18 cellular contexts compared by ENCODE assay signal in the genomic region with DNA sequence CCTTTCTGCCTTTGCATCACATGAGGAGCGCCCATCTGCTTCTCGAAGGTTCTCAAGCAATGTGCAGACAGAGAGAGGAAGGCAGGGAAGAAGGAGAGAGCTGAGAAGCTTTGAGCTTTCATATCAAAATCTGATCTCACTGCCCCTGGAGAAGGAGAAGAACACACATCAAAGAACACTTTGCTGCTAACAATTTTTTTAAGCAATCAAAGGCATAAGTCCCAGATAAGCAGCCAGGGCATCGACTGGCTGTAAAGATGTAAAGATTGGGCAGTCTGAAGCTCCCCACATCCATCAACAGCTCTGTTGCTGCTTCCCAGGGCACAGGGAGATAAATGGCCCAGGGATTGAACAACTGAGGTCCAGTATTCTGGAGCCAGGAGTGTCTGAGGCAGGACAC.
A peak's percentile ranks its signal among the peaks of the same experiment; 100 is the strongest.
DNase-seq lines count a peak whose midpoint lies in the region; ATAC-seq lines count a peak whose summit lies in the region.
"Had no signal": no experiment of that assay in that cellular context is flagged by ENCODE, and none has a peak within 500 bp of the region (broad histone marks: within the 10 kb centered on the region; RNA-seq: fewer than 3 reads in every experiment).

No MANE protein-coding gene starts in this region.

- no peaks in the 10 kb centered on the region for H3K9me3 ChIP-seq in BLaER1
- H3K9me3 ChIP-seq: A549, Caco-2, HAP-1 had no signal

- H3K4me2 ChIP-seq in BLaER1: peak overlapping the region; percentile 73
- H3K4me2 ChIP-seq: A549 had no signal

- H3K4me3 Mint-ChIP-seq in IgD-negative memory B cell (peak overlapping the region in 3 of 4 donors; percentile 18 to 73 (median 61)), naive B cell (peak overlapping the region in 7 of 8 donors; percentile 1 to 88 (median 70))
- no peak overlapping the region for H3K4me3 Mint-ChIP-seq in stimulated activated naive B cell treated with anti-CD40 and anti-IgM and Interleukin-4, amounts not matched to agents 10 μg/mL and 1 μg/mL and 100 μg/mL, for 72 hours

- H3K9ac ChIP-seq in BLaER1: peak overlapping the region; percentile 21; the same call in 1 of the 2 replicates

- H3K36me3 Mint-ChIP-seq in IgD-negative memory B cell: no peaks in the 10 kb centered on the region
- peaks cover 0 to 9% of the 10 kb centered on the region in 2 donors for H3K36me3 Mint-ChIP-seq in naive B cell
- peaks cover 2 to 3% of the 10 kb centered on the region in 2 donors for H3K36me3 Mint-ChIP-seq in stimulated activated naive B cell treated with anti-CD40 and anti-IgM and Interleukin-4, amounts not matched to agents 10 μg/mL and 1 μg/mL and 100 μg/mL, for 72 hours

- peak overlapping the region; percentile 54 to 88 (median 58) for H3K27ac Mint-ChIP-seq in IgD-negative memory B cell
- H3K27ac Mint-ChIP-seq in naive B cell: peak overlapping the region; percentile 28 to 90 (median 86)
- H3K27ac Mint-ChIP-seq in stimulated activated naive B cell treated with anti-CD40 and anti-IgM and Interleukin-4, amounts not matched to agents 10 μg/mL and 1 μg/mL and 100 μg/mL, for 72 hours: peak overlapping the region; percentile 74

- peaks cover 68% of the 10 kb centered on the region for H3K36me3 ChIP-seq in BLaER1
- H3K36me3 ChIP-seq: HAP-1 had no signal

- DNase-seq in naive B cell (no peak), germinal center (ENCODE audit: low spot score) (no peak), substantia nigra (lab: John Stamatoyannopoulos, UW) (no peak)
- no peak for DNase-seq in stimulated activated naive B cell treated with anti-CD40 and anti-IgM and Interleukin-4, amounts not matched to agents 10 μg/mL and 1 μg/mL and 100 μg/mL, for 72 hours
- DNase-seq: Caco-2; DMS153; IMR-90; Kasumi-1; NCI-H187; NCI-H69; NK-92 treated with Interleukin-12 subunit alpha and Interleukin-12 subunit beta, amount 100 ng/mL, for 24 hours; OCI-M1; SIG-M5 had no signal

- H3K4me3 ChIP-seq in BLaER1: no peak overlapping the region
- H3K4me3 ChIP-seq: A549, HAP-1 had no signal

- H3K9me3 Mint-ChIP-seq in IgD-negative memory B cell: peaks cover 0 to 2% (median 0%) of the 10 kb centered on the region in 3 donors
- peaks cover 0 to 8% (median 2%) of the 10 kb centered on the region in 7 donors for H3K9me3 Mint-ChIP-seq in naive B cell
- H3K9me3 Mint-ChIP-seq in stimulated activated naive B cell treated with anti-CD40 and anti-IgM and Interleukin-4, amounts not matched to agents 10 μg/mL and 1 μg/mL and 100 μg/mL, for 72 hours: peaks cover 3% of the 10 kb centered on the region in 2 donors

- no peak for ATAC-seq in naive B cell (ENCODE audit: low read depth in 2 of 2)
- ATAC-seq in stimulated activated naive B cell treated with anti-CD40 and anti-IgM and Interleukin-4, amounts not matched to agents 10 μg/mL and 1 μg/mL and 100 μg/mL, for 72 hours (replicated peaks): no peak
- no peak for ATAC-seq in GM18867 (IDR thresholded peaks at IDR 0.05; ENCODE audit: unreplicated experiment)
- ATAC-seq: A549 had no signal

- H3K4me1 Mint-ChIP-seq in IgD-negative memory B cell (peaks cover 27 to 39% (median 31%) of the 10 kb centered on the region in 3 donors), naive B cell (peaks cover 64 to 65% (median 65%) of the 10 kb centered on the region in 3 donors)
- H3K4me1 Mint-ChIP-seq in stimulated activated naive B cell treated with anti-CD40 and anti-IgM and Interleukin-4, amounts not matched to agents 10 μg/mL and 1 μg/mL and 100 μg/mL, for 72 hours: peaks cover 37 to 49% of the 10 kb centered on the region in 2 donors

- peaks cover 48% of the 10 kb centered on the region for H4K20me1 ChIP-seq in BLaER1

- H3K27me3 Mint-ChIP-seq in IgD-negative memory B cell (peaks cover 7% of the 10 kb centered on the region), naive B cell (peaks cover 0 to 14% (median 0%) of the 10 kb centered on the region in 3 donors)
- no peaks in the 10 kb centered on the region for H3K27me3 Mint-ChIP-seq in stimulated activated naive B cell treated with anti-CD40 and anti-IgM and Interleukin-4, amounts not matched to agents 10 μg/mL and 1 μg/mL and 100 μg/mL, for 72 hours

- no peaks in the 10 kb centered on the region for H3K27me3 ChIP-seq in BLaER1

- peaks cover 34% of the 10 kb centered on the region for H3K4me1 ChIP-seq in BLaER1
- H3K4me1 ChIP-seq: A549, Caco-2, HAP-1 had no signal

- no peak overlapping the region for H3K27ac ChIP-seq in BLaER1
- no peak overlapping the region for H3K27ac ChIP-seq in substantia nigra (ENCODE audit: low read depth, low read length, poor library complexity, severe bottlenecking)
- H3K27ac ChIP-seq: A549 had no signal

Comparison
In these comparisons a context has a peak if more than half of its experiments do, and no peak if none do; other contexts are left out.
1. H3K4me3 Mint-ChIP-seq: peak in IgD-negative memory B cell (3 of 4) and naive B cell (7 of 8); none in stimulated activated naive B cell treated with anti-CD40 and anti-IgM and Interleukin-4, amounts not matched to agents 10 μg/mL and 1 μg/mL and 100 μg/mL, for 72 hours (0 of 2).
2. Peak in every context shown above with its lines, with median percentiles within 50 percentile points of each other: H3K27ac Mint-ChIP-seq.